Comparison of ENCODE assay signal across 10 cellular contexts in genomic region chr20:62373631-62374179, GRCh38. TPM values are rescaled to one million over a fixed set of nuclear protein-coding genes. Genes with fewer than 3 reads are reported as not detected.
DNase-seq lines count a peak whose midpoint lies in the region; ATAC-seq, FAIRE-seq and TF ChIP-seq lines count a peak whose summit lies in the region.
"Not testable (repeated sequence)": the region's sequence is repeated elsewhere in the genome, so short reads cannot be mapped to it uniquely, and the experiment has no call there.
"Had no signal": no experiment of that assay in that cellular context is flagged by ENCODE, and none has a peak within 500 bp of the region (broad histone marks: within the 10 kb centered on the region; RNA-seq: fewer than 3 reads in every experiment).

No MANE protein-coding gene starts in this region.

- SMC1A ChIA-PET in GM12878 (lab: Charles Lee; ENCODE audit: uncharacterized antibody, unreplicated experiment): not testable (repeated sequence)

- TF ChIP-seq CTCF in GM12878 (IDR thresholded peaks at IDR 0.05 in 2 of 3, conservative IDR thresholded peaks at IDR 0.05 in 1 of 3; ENCODE audit: control insufficient read depth in 2 of 3, extremely low read depth in 1 of 3, insufficient read depth in 1 of 3, low read depth in 3 of 3, low read length in 3 of 3); esophagus squamous epithelium (IDR thresholded peaks at IDR 0.05); stomach (IDR thresholded peaks at IDR 0.05): not testable (repeated sequence)

- H3K9ac ChIP-seq in GM12878 (ENCODE audit: control insufficient read depth, insufficient read depth, low read length): not testable (repeated sequence)
- H3K9ac ChIP-seq in muscle layer of colon (ENCODE audit: low read length): peak overlapping the region; percentile 22

- H3K79me2 ChIP-seq in GM12878 (ENCODE audit: control insufficient read depth, insufficient read depth, low read length): not testable (repeated sequence)

- intact Hi-C loops in GM12878 (cut with micrococcal nuclease; ENCODE audit: unreplicated experiment); esophagus squamous epithelium (cut with DNase I); stomach (cut with DNase I; ENCODE audit: low total_unique reads): not testable (repeated sequence)

- not testable (repeated sequence) for DNase-seq in HTR-8/SVneo (ENCODE audit: insufficient read length, low spot score); GM12878 (ENCODE audit: low read depth, low spot score); esophagus squamous epithelium (lab: John Stamatoyannopoulos, UW); stomach

- not testable (repeated sequence) for H3K4me1 ChIP-seq in GM12878 (ENCODE audit: control insufficient read depth, insufficient read depth, low read length)
- peaks cover 67 to 90% (median 69%) of the 10 kb centered on the region in 3 donors for H3K4me1 ChIP-seq in esophagus squamous epithelium
- peaks cover 92% of the 10 kb centered on the region for H3K4me1 ChIP-seq in muscle layer of colon (ENCODE audit: insufficient read depth, low read length)
- peaks cover 62 to 89% (median 81%) of the 10 kb centered on the region in 4 donors for H3K4me1 ChIP-seq in stomach

- not testable (repeated sequence) for H2AFZ ChIP-seq in GM12878 (ENCODE audit: control insufficient read depth, low read depth, low read length)

- TF ChIP-seq RAD21 in GM12878 (IDR thresholded peaks at IDR 0.05; ENCODE audit: insufficient read depth, low read depth, low read length): not testable (repeated sequence)

- not testable (repeated sequence) for H3K9me3 ChIP-seq in GM12878 (replicated peaks; ENCODE audit: control insufficient read depth, insufficient read depth, low read length); esophagus squamous epithelium; muscle layer of colon (ENCODE audit: low read length); stomach

- not testable (repeated sequence) for H4K20me1 ChIP-seq in GM12878 (ENCODE audit: control insufficient read depth, insufficient read depth)

- in situ Hi-C loops in GM12878 (cut with MboI): not testable (repeated sequence)

- peak; percentile 64 for FAIRE-seq in HTR-8/SVneo (lab: Jason Lieb, UNC)
- FAIRE-seq in GM12878 (lab: Jason Lieb, UNC): not testable (repeated sequence)

- not testable (repeated sequence) for H3K27ac ChIP-seq in GM12878 (ENCODE audit: control insufficient read depth, insufficient read depth)
- H3K27ac ChIP-seq in esophagus squamous epithelium (peak overlapping the region in 3 of 4 donors; percentile 85 to 93 (median 89)), muscle layer of colon (ENCODE audit: low read depth, low read length) (peak overlapping the region; percentile 88), stomach (peak overlapping the region in 4 of 5 donors; percentile 6 to 81 (median 73))

- 69% methylated on average over 14 of the region's 40 CpGs for WGBS in GM12878 (ENCODE audit: insufficient coverage, insufficient replicate concordance, low lambda C conversion rate, missing lambda C conversion rate)
- whole genome bisulfite sequencing in esophagus squamous epithelium, 2 donors: 78 to 82% methylated on average over 6 to 7 of the region's 40 CpGs
- 83 to 93% (median 88%) methylated on average over 15 to 27 of the region's 40 CpGs; no CpG with 5 or more reads in 1 of the 5 donors for WGBS in stomach, 5 donors

- not testable (repeated sequence) for H3K27me3 ChIP-seq in GM12878 (replicated peaks in 1 of 2; ENCODE audit: control insufficient read depth in 2 of 2, insufficient read depth in 2 of 2, low read length in 1 of 2); muscle layer of colon (ENCODE audit: control insufficient read depth in 1 of 2, insufficient read depth in 2 of 2, low read length in 2 of 2)
- H3K27me3 ChIP-seq in esophagus squamous epithelium (peaks cover 0 to 15% (median 0%) of the 10 kb centered on the region in 4 donors), stomach (peaks cover 0 to 25% (median under 1%) of the 10 kb centered on the region in 3 donors)

- RAD21 ChIA-PET in GM12878 (lab: Charles Lee; ENCODE audit: unreplicated experiment): not testable (repeated sequence)

- not testable (repeated sequence) for H3K4me3 ChIP-seq in GM12878; esophagus squamous epithelium; muscle layer of colon (ENCODE audit: low read depth in 1 of 2, low read length in 2 of 2); stomach

- CTCF ChIA-PET in GM12878 (lab: Yijun Ruan, JAX): not testable (repeated sequence)

- TF ChIP-seq EP300 in GM12878 (IDR thresholded peaks at IDR 0.05; ENCODE audit: borderline replicate concordance in 1 of 2, control insufficient read depth in 1 of 2, low read depth in 2 of 2, low read length in 2 of 2); stomach (IDR thresholded peaks at IDR 0.05): not testable (repeated sequence)

- H3K36me3 ChIP-seq in GM12878 (ENCODE audit: control insufficient read depth in 2 of 2, insufficient read depth in 2 of 2, low read length in 1 of 2); esophagus squamous epithelium; muscle layer of colon (ENCODE audit: insufficient read depth, low read length); stomach: not testable (repeated sequence)

- not testable (repeated sequence) for BruUV-seq in GM12878 (replicated peaks; lab: Mats Ljungman, UMichigan)

- H3K4me2 ChIP-seq in GM12878 (ENCODE audit: control insufficient read depth, insufficient read depth): not testable (repeated sequence)

- not testable (repeated sequence) for ATAC-seq in GM12878

- POLR2A ChIA-PET in GM12878 (lab: Charles Lee): not testable (repeated sequence)

- 0 out of 2 replicates have a peak, but pooled peaks have one; percentile 8 for TF ChIP-seq POLR2A in GM12878 (IDR thresholded peaks at IDR 0.05; ENCODE audit: low read depth, low read length)
- TF ChIP-seq POLR2A in esophagus squamous epithelium (IDR thresholded peaks at IDR 0.05); stomach (IDR thresholded peaks at IDR 0.05): not testable (repeated sequence)

RNA-seq across cellular contexts. Expression of gene LAMA5, which starts 6.6 kb away (rescaled TPM):
- 2.5 and 3.7 TPM in 2 replicates for total RNA-seq in GM12878 (2013; cell fraction: nucleolus; rRNA removed)
- total RNA-seq in GM12878 (2014; rRNA removed) (0.62 and 1.5 TPM in 2 replicates), GM12878 (2014; rRNA removed; fragmentation: Illumina TruSeq; extraction: Trizol) (0.09 and 0.28 TPM in 2 replicates), GM12878 (2021) (1.4 and 2.2 TPM in 2 replicates), esophagus squamous epithelium (100 to 1,000 TPM in 2 of 4 donors, 10 to 100 TPM in 2; 60.4 to 127 (median 98.9) TPM), stomach (100 to 1,000 TPM in 2 of 5 donors, 10 to 100 TPM in 3; 42.2 to 278 (median 86.9) TPM)
- polyA plus RNA-seq in GM12878 (2011; ENCODE audit: low read depth): 0.56 TPM
- polyA plus RNA-seq in GM12878 (2011; rRNA removed) (not detected in 2 replicates), GM12878 (2014; fragmentation: Illumina TruSeq; extraction: Trizol) (0.62 TPM in 1 of 2 replicates, not detected in the other), GM12878 (2014; fragmentation: Nextera tagmentation; extraction: Ambion mirVana) (not detected), GM12878 (2014; rRNA removed) (1.0 and 3.1 TPM in 2 replicates), GM12878 (2016; fragmentation: Nextera tagmentation; extraction: Ambion mirVana) (1 to 10 TPM; 1.6 TPM), stomach (100 to 1,000 TPM in 1 of 3 donors, 10 to 100 TPM in 2; 41.4 to 278 (median 72.3) TPM)
- 0.06 and 0.12 TPM in 2 replicates for polyA plus RNA-seq in GM12878 (2011; cell fraction: cytosol; rRNA removed)
- polyA plus RNA-seq in GM12878 (2011; cell fraction: nucleus; rRNA removed): 2.4 and 3.6 TPM in 2 replicates
- 2.4 and 2.6 TPM in 2 replicates for polyA plus RNA-seq in GM12878 (2012)
- under 0.01 and 0.29 TPM in 2 replicates for polyA minus RNA-seq in GM12878 (2011; rRNA and poly(A)+ RNA removed)
- 0.27 and 2.3 TPM in 2 replicates for polyA minus RNA-seq in GM12878 (2011; cell fraction: cytosol; rRNA and poly(A)+ RNA removed)
- polyA minus RNA-seq in GM12878 (2011; cell fraction: nucleus; rRNA and poly(A)+ RNA removed): 0.24 and 2.1 TPM in 2 replicates
- polyA plus RNA-seq: CD4-positive, alpha-beta memory T cell had no signal

RNA-seq across cellular contexts. Expression of gene RPS21, which starts 13.2 kb away (rescaled TPM):
- total RNA-seq in GM12878 (2013; cell fraction: nucleolus; rRNA removed): 61.8 and 129 TPM in 2 replicates
- total RNA-seq in GM12878 (2014; rRNA removed): 1,780 and 2,320 TPM in 2 replicates
- 1,442 and 1,474 TPM in 2 replicates for total RNA-seq in GM12878 (2014; rRNA removed; fragmentation: Illumina TruSeq; extraction: Trizol)
- 2,559 and 2,687 TPM in 2 replicates for total RNA-seq in GM12878 (2021)
- polyA plus RNA-seq in GM12878 (2011; ENCODE audit: low read depth): 2,747 TPM
- 2,814 and 4,987 TPM in 2 replicates for polyA plus RNA-seq in GM12878 (2011; rRNA removed)
- 6,140 and 7,792 TPM in 2 replicates for polyA plus RNA-seq in GM12878 (2011; cell fraction: cytosol; rRNA removed)
- 2,850 and 3,668 TPM in 2 replicates for polyA plus RNA-seq in GM12878 (2011; cell fraction: nucleus; rRNA removed)
- polyA plus RNA-seq in GM12878 (2012): 5,611 and 6,669 TPM in 2 replicates
- 536 and 1,536 TPM in 2 replicates for polyA plus RNA-seq in GM12878 (2014; fragmentation: Illumina TruSeq; extraction: Trizol)
- polyA plus RNA-seq in GM12878 (2014; fragmentation: Nextera tagmentation; extraction: Ambion mirVana): 1,000 to 10,000 TPM; 3,290 to 4,046 TPM
- 3,245 and 4,075 TPM in 2 replicates for polyA plus RNA-seq in GM12878 (2014; rRNA removed)
- polyA plus RNA-seq in GM12878 (2016; fragmentation: Nextera tagmentation; extraction: Ambion mirVana): 1,000 to 10,000 TPM; 1,499 to 1,551 TPM
- polyA minus RNA-seq in GM12878 (2011; rRNA and poly(A)+ RNA removed): 1,684 and 1,838 TPM in 2 replicates
- 394 and 397 TPM in 2 replicates for polyA minus RNA-seq in GM12878 (2011; cell fraction: cytosol; rRNA and poly(A)+ RNA removed)
- 438 and 503 TPM in 2 replicates for polyA minus RNA-seq in GM12878 (2011; cell fraction: nucleus; rRNA and poly(A)+ RNA removed)
- total RNA-seq in esophagus squamous epithelium: 1,000 to 10,000 TPM in 3 of 4 donors, 100 to 1,000 TPM in 1; 819 to 3,701 (median 3,102) TPM
- 1,000 to 10,000 TPM in 3 of 5 donors, 100 to 1,000 TPM in 2; 239 to 2,998 (median 1,528) TPM for total RNA-seq in stomach
- polyA plus RNA-seq in stomach: 1,000 to 10,000 TPM; 4,606 to 7,615 (median 4,647) TPM

RNA-seq across cellular contexts. Expression of gene CABLES2, which starts 33.4 kb away (rescaled TPM):
- total RNA-seq in GM12878 (2013; cell fraction: nucleolus; rRNA removed): 2.1 and 2.3 TPM in 2 replicates
- total RNA-seq in GM12878 (2014; rRNA removed) (7.7 and 8.8 TPM in 2 replicates), GM12878 (2014; rRNA removed; fragmentation: Illumina TruSeq; extraction: Trizol) (5.3 and 5.9 TPM in 2 replicates), GM12878 (2021) (14.9 and 15.2 TPM in 2 replicates), esophagus squamous epithelium (1 to 10 TPM; 2.0 to 3.8 (median 2.2) TPM), stomach (1 to 10 TPM in 4 of 5 donors, under 1 TPM in 1; 0.55 to 7.8 (median 1.4) TPM)
- polyA plus RNA-seq in GM12878 (2011; ENCODE audit: low read depth): 5.3 TPM
- polyA plus RNA-seq in GM12878 (2011; rRNA removed) (2.9 and 4.8 TPM in 2 replicates), GM12878 (2014; fragmentation: Illumina TruSeq; extraction: Trizol) (7.4 and 12.7 TPM in 2 replicates), GM12878 (2014; fragmentation: Nextera tagmentation; extraction: Ambion mirVana) (1 to 10 TPM; 2.3 to 2.9 TPM), GM12878 (2014; rRNA removed) (10.7 and 11.6 TPM in 2 replicates), GM12878 (2016; fragmentation: Nextera tagmentation; extraction: Ambion mirVana) (1 to 10 TPM; 2.2 to 2.5 TPM), stomach (1 to 10 TPM; 2.0 to 3.2 (median 2.5) TPM)
- polyA plus RNA-seq in GM12878 (2011; cell fraction: cytosol; rRNA removed): 7.1 and 7.2 TPM in 2 replicates
- 10.3 and 11.7 TPM in 2 replicates for polyA plus RNA-seq in GM12878 (2011; cell fraction: nucleus; rRNA removed)
- polyA plus RNA-seq in GM12878 (2012): 7.3 and 7.4 TPM in 2 replicates
- polyA minus RNA-seq in GM12878 (2011; rRNA and poly(A)+ RNA removed): 3.5 and 4.5 TPM in 2 replicates
- 2.5 and 3.6 TPM in 2 replicates for polyA minus RNA-seq in GM12878 (2011; cell fraction: cytosol; rRNA and poly(A)+ RNA removed)
- 1.7 and 3.3 TPM in 2 replicates for polyA minus RNA-seq in GM12878 (2011; cell fraction: nucleus; rRNA and poly(A)+ RNA removed)

RNA-seq across cellular contexts. Expression of gene RBBP8NL, which starts 53.6 kb away (rescaled TPM):
- not detected in 2 replicates for total RNA-seq in GM12878 (2013; cell fraction: nucleolus; rRNA removed)
- not detected in 2 replicates for total RNA-seq in GM12878 (2014; rRNA removed)
- not detected in 2 replicates for total RNA-seq in GM12878 (2014; rRNA removed; fragmentation: Illumina TruSeq; extraction: Trizol)
- not detected in 2 replicates for total RNA-seq in GM12878 (2021)
- polyA plus RNA-seq in GM12878 (2011; ENCODE audit: low read depth): not detected
- not detected in 2 replicates for polyA plus RNA-seq in GM12878 (2011; rRNA removed)
- polyA plus RNA-seq in GM12878 (2011; cell fraction: cytosol; rRNA removed): not detected in 2 replicates
- polyA plus RNA-seq in GM12878 (2011; cell fraction: nucleus; rRNA removed): not detected in 2 replicates
- not detected in 2 replicates for polyA plus RNA-seq in GM12878 (2012)
- not detected in 2 replicates for polyA plus RNA-seq in GM12878 (2014; fragmentation: Illumina TruSeq; extraction: Trizol)
- polyA plus RNA-seq in GM12878 (2014; fragmentation: Nextera tagmentation; extraction: Ambion mirVana): not detected
- not detected in 2 replicates for polyA plus RNA-seq in GM12878 (2014; rRNA removed)
- not detected for polyA plus RNA-seq in GM12878 (2016; fragmentation: Nextera tagmentation; extraction: Ambion mirVana)
- polyA minus RNA-seq in GM12878 (2011; rRNA and poly(A)+ RNA removed): not detected in 2 replicates
- polyA minus RNA-seq in GM12878 (2011; cell fraction: cytosol; rRNA and poly(A)+ RNA removed): not detected in 2 replicates
- not detected in 2 replicates for polyA minus RNA-seq in GM12878 (2011; cell fraction: nucleus; rRNA and poly(A)+ RNA removed)
- 1 to 10 TPM; 1.1 to 6.2 (median 4.0) TPM for total RNA-seq in esophagus squamous epithelium
- 1 to 10 TPM in 1 of 5 donors, under 1 TPM in 2, not detected in 2; 0.45 to 2.3 (median 0.55) TPM for total RNA-seq in stomach
- 1 to 10 TPM; 2.1 to 8.0 (median 5.7) TPM for polyA plus RNA-seq in stomach
- total RNA-seq: CD4-positive, alpha-beta memory T cell; HFFc6; OCI-LY7; Right ventricle myocardium inferior; SJSA1 had no signal
- polyA plus RNA-seq: CD4-positive, alpha-beta memory T cell had no signal

Comparison
In these comparisons a context has a peak if more than half of its experiments do, and no peak if none do; other contexts are left out.
1. RNA of gene LAMA5, which starts 6.6 kb away (total RNA-seq): 60.4 to 127 TPM in esophagus squamous epithelium and 42.2 to 278 TPM in stomach; 0.09 to 3.7 TPM in GM12878; every median in the first group is over 4 times any median in the second.